In genomic region chrX:31301941-31302340, GRCh38 we compare ENCODE assay signal across 2 cellular contexts.
TF ChIP-seq lines count a peak whose summit lies in the region.

No MANE protein-coding gene starts in this region.

TF ChIP-seq in HepG2, 621 proteins besides CTCF, POLR2A, EP300 and RAD21 (continued from another document):
- TF ChIP-seq ISL2 (CRISPR knock-in tag; IDR thresholded peaks at IDR 0.05) (no peak), ZNF564 (CRISPR knock-in tag; IDR thresholded peaks at IDR 0.05) (no peak), PCBP1 (IDR thresholded peaks at IDR 0.05; ENCODE audit: borderline replicate concordance, low read depth, low read length) (no peak), REPIN1 (CRISPR knock-in tag; IDR thresholded peaks at IDR 0.05; ENCODE audit: borderline replicate concordance, low read depth) (no peak), HOMEZ (CRISPR knock-in tag; IDR thresholded peaks at IDR 0.05; ENCODE audit: low read depth) (no peak), ZNF792 (CRISPR knock-in tag; IDR thresholded peaks at IDR 0.05) (no peak), ZNF605 (CRISPR knock-in tag; IDR thresholded peaks at IDR 0.05) (no peak), ZNF280B (CRISPR knock-in tag; IDR thresholded peaks at IDR 0.05; ENCODE audit: borderline replicate concordance) (no peak), STAT6 (CRISPR knock-in tag; IDR thresholded peaks at IDR 0.05; ENCODE audit: borderline replicate concordance) (no peak), ZNF496 (CRISPR knock-in tag; IDR thresholded peaks at IDR 0.05; ENCODE audit: insufficient replicate concordance) (no peak)

TF ChIP-seq in H1, 55 proteins besides CTCF, POLR2A, EP300 and RAD21 (continued from another document):
- no peak for TF ChIP-seq CHD7 (IDR thresholded peaks at IDR 0.05; ENCODE audit: insufficient replicate concordance, low read length)
- no peak for TF ChIP-seq TEAD4 (IDR thresholded peaks at IDR 0.05; ENCODE audit: low read depth, low read length)
- no peak for TF ChIP-seq CBX5 (IDR thresholded peaks at IDR 0.05; ENCODE audit: low read depth, low read length)
- no peak for TF ChIP-seq CHD2 (IDR thresholded peaks at IDR 0.05; ENCODE audit: low read length)
- no peak for TF ChIP-seq TAF1 (IDR thresholded peaks at IDR 0.05; ENCODE audit: low read depth, low read length)
- TF ChIP-seq GTF2F1 (IDR thresholded peaks at IDR 0.05; ENCODE audit: borderline replicate concordance, low read depth, low read length): no peak
- no peak for TF ChIP-seq KDM4A (IDR thresholded peaks at IDR 0.05; ENCODE audit: low read depth, low read length, severe bottlenecking)
- no peak for TF ChIP-seq BRCA1 (IDR thresholded peaks at IDR 0.05; ENCODE audit: low read depth, low read length)
- no peak for TF ChIP-seq TBP (IDR thresholded peaks at IDR 0.05; ENCODE audit: low read depth, low read length)
- no peak for TF ChIP-seq KDM1A (IDR thresholded peaks at IDR 0.05; ENCODE audit: borderline replicate concordance, low read length)
- TF ChIP-seq CTBP2 (IDR thresholded peaks at IDR 0.05; ENCODE audit: borderline replicate concordance, insufficient read depth, insufficient read length, low read length): no peak
- TF ChIP-seq TAF7 (optimal IDR thresholded peaks at IDR 0.05; ENCODE audit: borderline replicate concordance, low read depth, low read length): no peak
- no peak for TF ChIP-seq BACH1 (IDR thresholded peaks at IDR 0.05; ENCODE audit: low read length)
- no peak for TF ChIP-seq RXRA (IDR thresholded peaks at IDR 0.05; ENCODE audit: insufficient read depth, low read depth, low read length)
